ENCODE assay signal across 24 cellular contexts in the genomic region with DNA sequence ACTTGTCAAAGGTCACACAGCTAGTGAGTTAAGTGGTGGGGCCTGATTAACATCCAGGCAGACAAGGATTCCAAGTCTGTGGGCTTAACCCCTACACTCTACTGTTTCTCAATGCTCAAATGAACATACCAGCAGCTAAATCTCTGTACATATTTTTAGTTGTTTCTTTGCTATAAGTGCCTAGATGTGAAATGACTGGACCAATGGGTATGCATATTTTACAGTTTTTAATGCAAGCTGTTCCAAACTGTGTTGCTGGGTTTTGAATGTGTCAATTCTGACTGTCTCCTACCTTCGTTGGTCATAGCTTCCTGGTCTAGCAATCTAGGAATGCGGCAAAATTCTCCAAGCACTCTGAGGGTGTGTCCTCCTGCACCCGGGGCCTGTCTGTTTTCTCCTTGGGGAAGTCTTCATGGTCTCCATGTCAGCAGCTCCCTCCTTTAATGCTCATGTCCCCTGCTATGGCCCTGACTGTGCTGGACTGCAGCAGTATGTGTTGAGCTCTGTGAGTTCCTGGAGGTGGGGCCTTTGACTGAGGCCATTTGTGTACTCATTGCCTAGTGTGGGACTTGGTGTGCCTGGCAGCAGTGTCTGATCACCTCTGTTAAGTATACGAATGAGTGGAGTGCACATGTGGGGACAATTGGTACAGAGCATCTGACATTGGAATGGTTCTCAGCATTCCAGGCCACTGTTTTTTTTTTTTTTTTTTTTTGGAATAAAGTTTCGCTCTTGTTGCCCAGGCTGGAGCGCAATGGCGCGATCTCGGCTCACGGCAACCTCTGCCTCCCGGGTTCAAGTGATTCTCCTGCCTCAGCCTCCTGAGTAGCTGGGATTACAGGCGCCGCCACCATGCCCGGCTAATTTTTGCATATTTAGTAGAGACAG.
"Had no signal": no experiment of that assay in that cellular context is flagged by ENCODE, and none has a peak within 500 bp of the region (broad histone marks: within the 10 kb centered on the region; RNA-seq: fewer than 3 reads in every experiment).

No MANE protein-coding gene starts in this region.

- H3K4me3 ChIP-seq: breast epithelium, esophagus squamous epithelium, gastrocnemius medialis, hepatocyte, sigmoid colon, smooth muscle cell, stomach, suprapubic skin, tibial artery had no signal

- H3K27ac Mint-ChIP-seq: activated CD4-positive, alpha-beta memory T cell treated with anti-CD3 and anti-CD28 coated beads, Interleukin-2, amount 10 ng/mL, durations not matched to agents 7 days and 5 days; activated CD4-positive, alpha-beta T cell treated with anti-CD3 and anti-CD28 coated beads, Interleukin-2, amount 10 ng/mL, durations not matched to agents 7 days and 5 days; activated naive CD4-positive, alpha-beta T cell treated with anti-CD3 and anti-CD28 coated beads, Interleukin-2, amount 50 U/mL, for 24 hours; activated T-helper 17 cell treated with anti-CD3 and anti-CD28 coated beads, Interleukin-2, amount 50 U/mL, for 72 hours; natural killer cell treated with Interleukin-12 subunit alpha and Interleukin-12 subunit beta and Interleukin-15 and Interleukin-18, amount 100 ng/mL, for 72 hours; stimulated activated naive B cell treated with anti-CD40 and anti-IgM and Interleukin-4, amounts not matched to agents 10 μg/mL and 1 μg/mL and 100 μg/mL, for 72 hours; T-helper 17 cell had no signal

- H3K36me3 ChIP-seq: breast epithelium, esophagus squamous epithelium, gastrocnemius medialis, neutrophil, sigmoid colon, stomach, suprapubic skin, tibial artery had no signal

- H3K4me3 Mint-ChIP-seq: activated CD4-positive, alpha-beta memory T cell treated with anti-CD3 and anti-CD28 coated beads, Interleukin-2, amount 10 ng/mL, durations not matched to agents 7 days and 5 days; activated CD4-positive, alpha-beta T cell treated with anti-CD3 and anti-CD28 coated beads, Interleukin-2, amount 10 ng/mL, durations not matched to agents 7 days and 5 days; activated naive CD4-positive, alpha-beta T cell treated with anti-CD3 and anti-CD28 coated beads, Interleukin-2, amount 50 U/mL, for 24 hours; activated T-cell treated with anti-CD3 and anti-CD28 coated beads, Interleukin-2, amount 50 U/mL, for 4 hours; activated T-helper 17 cell treated with anti-CD3 and anti-CD28 coated beads, Interleukin-2, amount 50 U/mL, for 72 hours; natural killer cell treated with Interleukin-12 subunit alpha and Interleukin-12 subunit beta and Interleukin-15 and Interleukin-18, amount 100 ng/mL, for 72 hours; stimulated activated naive B cell treated with anti-CD40 and anti-IgM and Interleukin-4, amounts not matched to agents 10 μg/mL and 1 μg/mL and 100 μg/mL, for 72 hours; T-helper 17 cell had no signal

- FAIRE-seq: endothelial cell of umbilical vein had no signal

- H3K79me2 ChIP-seq: hepatocyte had no signal

- H3K9me3 ChIP-seq: breast epithelium, esophagus squamous epithelium, gastrocnemius medialis, neutrophil, sigmoid colon, stomach, suprapubic skin, tibial artery had no signal

- DNase-seq: activated CD4-positive, alpha-beta memory T cell treated with anti-CD3 and anti-CD28 coated beads, Interleukin-2, amount 10 ng/mL, durations not matched to agents 7 days and 5 days; activated CD4-positive, alpha-beta T cell treated with anti-CD3 and anti-CD28 coated beads, Interleukin-2, amount 10 ng/mL, durations not matched to agents 7 days and 5 days; activated CD4-positive, CD25-positive, alpha-beta regulatory T cell treated with anti-CD3 and anti-CD28 coated beads, Interleukin-2, amount 50 U/mL, for 72 hours; activated T-cell treated with anti-CD3 and anti-CD28 coated beads, Interleukin-2, amount 50 U/mL, for 4 hours; central memory CD4-positive, alpha-beta T cell; esophagus squamous epithelium; gastrocnemius medialis; islet precursor cell; retina; sigmoid colon; stimulated activated CD4-positive, alpha-beta T cell treated with anti-CD3 and anti-CD28 coated beads, Interleukin-2, amount 100 ng/mL, for 24 hours; stimulated activated naive B cell treated with anti-CD40 and anti-IgM and Interleukin-4, amounts not matched to agents 10 μg/mL and 1 μg/mL and 100 μg/mL, for 72 hours; stomach; T-helper 17 cell; tibial artery had no signal

- H3K4me1 ChIP-seq: breast epithelium, gastrocnemius medialis, sigmoid colon, tibial artery had no signal

- H3K27me3 Mint-ChIP-seq: activated CD4-positive, alpha-beta T cell treated with anti-CD3 and anti-CD28 coated beads, Interleukin-2, amount 10 ng/mL, durations not matched to agents 7 days and 5 days; activated naive CD4-positive, alpha-beta T cell treated with anti-CD3 and anti-CD28 coated beads, Interleukin-2, amount 50 U/mL, for 24 hours; activated T-helper 17 cell treated with anti-CD3 and anti-CD28 coated beads, Interleukin-2, amount 50 U/mL, for 72 hours; natural killer cell treated with Interleukin-12 subunit alpha and Interleukin-12 subunit beta and Interleukin-15 and Interleukin-18, amount 100 ng/mL, for 72 hours; stimulated activated naive B cell treated with anti-CD40 and anti-IgM and Interleukin-4, amounts not matched to agents 10 μg/mL and 1 μg/mL and 100 μg/mL, for 72 hours; T-helper 17 cell had no signal

- H3K27ac ChIP-seq: breast epithelium, esophagus squamous epithelium, gastrocnemius medialis, hepatocyte, neutrophil, sigmoid colon, stomach, suprapubic skin, tibial artery had no signal

- H2AFZ ChIP-seq: hepatocyte had no signal

- H3K27me3 ChIP-seq: breast epithelium, esophagus squamous epithelium, hepatocyte, neutrophil, sigmoid colon, stomach, suprapubic skin had no signal

- H3K36me3 Mint-ChIP-seq: activated naive CD4-positive, alpha-beta T cell treated with anti-CD3 and anti-CD28 coated beads, Interleukin-2, amount 50 U/mL, for 24 hours; natural killer cell treated with Interleukin-12 subunit alpha and Interleukin-12 subunit beta and Interleukin-15 and Interleukin-18, amount 100 ng/mL, for 72 hours; stimulated activated naive B cell treated with anti-CD40 and anti-IgM and Interleukin-4, amounts not matched to agents 10 μg/mL and 1 μg/mL and 100 μg/mL, for 72 hours had no signal

- H3K4me2 ChIP-seq: hepatocyte, smooth muscle cell had no signal

- ATAC-seq: activated T-cell treated with anti-CD3 and anti-CD28 coated beads, Interleukin-2, amount 50 U/mL, for 4 hours; activated T-helper 17 cell treated with anti-CD3 and anti-CD28 coated beads, Interleukin-2, amount 50 U/mL, for 72 hours; gastrocnemius medialis; natural killer cell treated with Interleukin-12 subunit alpha and Interleukin-12 subunit beta and Interleukin-15 and Interleukin-18, amount 100 ng/mL, for 72 hours; stimulated activated naive B cell treated with anti-CD40 and anti-IgM and Interleukin-4, amounts not matched to agents 10 μg/mL and 1 μg/mL and 100 μg/mL, for 72 hours; T-helper 17 cell had no signal

- H3K9me3 Mint-ChIP-seq: activated CD4-positive, alpha-beta memory T cell treated with anti-CD3 and anti-CD28 coated beads, Interleukin-2, amount 10 ng/mL, durations not matched to agents 7 days and 5 days; activated CD4-positive, alpha-beta T cell treated with anti-CD3 and anti-CD28 coated beads, Interleukin-2, amount 10 ng/mL, durations not matched to agents 7 days and 5 days; activated naive CD4-positive, alpha-beta T cell treated with anti-CD3 and anti-CD28 coated beads, Interleukin-2, amount 50 U/mL, for 24 hours; activated T-cell treated with anti-CD3 and anti-CD28 coated beads, Interleukin-2, amount 50 U/mL, for 4 hours; activated T-helper 17 cell treated with anti-CD3 and anti-CD28 coated beads, Interleukin-2, amount 50 U/mL, for 72 hours; natural killer cell treated with Interleukin-12 subunit alpha and Interleukin-12 subunit beta and Interleukin-15 and Interleukin-18, amount 100 ng/mL, for 72 hours; stimulated activated naive B cell treated with anti-CD40 and anti-IgM and Interleukin-4, amounts not matched to agents 10 μg/mL and 1 μg/mL and 100 μg/mL, for 72 hours had no signal
